Comparison of ENCODE assay signal across 11 cellular contexts in genomic region chr11:46710821-46711269, GRCh38. TPM values are rescaled to one million over a fixed set of nuclear protein-coding genes. Genes with fewer than 3 reads are reported as not detected.
DNase-seq lines count a peak whose midpoint lies in the region; ATAC-seq and TF ChIP-seq lines count a peak whose summit lies in the region.
"Had no signal": no experiment of that assay in that cellular context is flagged by ENCODE, and none has a peak within 500 bp of the region (broad histone marks: within the 10 kb centered on the region; RNA-seq: fewer than 3 reads in every experiment).

No MANE protein-coding gene starts in this region.

- POLR2A ChIA-PET in naive thymus-derived CD8-positive, alpha-beta T cell (lab: Charles Lee): no interaction called here

- no peak overlapping the region for H3K4me3 Mint-ChIP-seq in neural crest cell
- H3K4me3 Mint-ChIP-seq in naive thymus-derived CD8-positive, alpha-beta T cell: no peak overlapping the region
- H3K4me3 Mint-ChIP-seq: activated naive CD4-positive, alpha-beta T cell treated with anti-CD3 and anti-CD28 coated beads, Interleukin-2, amount 50 U/mL, for 24 hours had no signal

- no peak for ATAC-seq in naive thymus-derived CD8-positive, alpha-beta T cell

- H3K4me3 ChIP-seq in fibroblast of lung (replicated peaks in 1 of 4; ENCODE audit: control extremely low read depth in 1 of 4, insufficient read depth in 1 of 4, low read depth in 3 of 4, low read length in 4 of 4): no peak overlapping the region

- no peaks in the 10 kb centered on the region for H3K9me3 Mint-ChIP-seq in neural crest cell
- H3K9me3 Mint-ChIP-seq in naive thymus-derived CD8-positive, alpha-beta T cell: no peaks in the 10 kb centered on the region
- H3K9me3 Mint-ChIP-seq: activated naive CD4-positive, alpha-beta T cell treated with anti-CD3 and anti-CD28 coated beads, Interleukin-2, amount 50 U/mL, for 24 hours had no signal

- H3K27me3 ChIP-seq in fibroblast of lung (ENCODE audit: control insufficient read depth, insufficient read depth, low read length): no peaks in the 10 kb centered on the region
- H3K27me3 ChIP-seq: BE2C had no signal

- peaks cover 2% of the 10 kb centered on the region for H3K36me3 Mint-ChIP-seq in neural crest cell (ENCODE audit: low read depth)
- peaks cover 0 to 19% (median 4%) of the 10 kb centered on the region in 3 donors for H3K36me3 Mint-ChIP-seq in naive thymus-derived CD8-positive, alpha-beta T cell
- H3K36me3 Mint-ChIP-seq: activated naive CD4-positive, alpha-beta T cell treated with anti-CD3 and anti-CD28 coated beads, Interleukin-2, amount 50 U/mL, for 24 hours had no signal

- no peaks in the 10 kb centered on the region for H4K20me1 ChIP-seq in fibroblast of lung (ENCODE audit: control insufficient read depth, extremely low read depth, insufficient read depth, low read length)

- peaks cover 17% of the 10 kb centered on the region for H3K4me1 ChIP-seq in fibroblast of lung (ENCODE audit: control insufficient read depth, extremely low read depth, insufficient read depth, low read length)
- H3K4me1 ChIP-seq: BE2C had no signal

- no peaks in the 10 kb centered on the region for H3K4me1 Mint-ChIP-seq in neural crest cell
- H3K4me1 Mint-ChIP-seq in naive thymus-derived CD8-positive, alpha-beta T cell: peaks cover 0 to 10% (median 2%) of the 10 kb centered on the region in 4 donors
- H3K4me1 Mint-ChIP-seq: activated naive CD4-positive, alpha-beta T cell treated with anti-CD3 and anti-CD28 coated beads, Interleukin-2, amount 50 U/mL, for 24 hours had no signal

- H3K9ac ChIP-seq in fibroblast of lung (ENCODE audit: insufficient read depth, low read length): peak overlapping the region; percentile 23

- H2AFZ ChIP-seq in fibroblast of lung (ENCODE audit: low read length): peak overlapping the region; percentile 81

- peak overlapping the region; percentile 79 for H3K27ac ChIP-seq in fibroblast of lung (ENCODE audit: insufficient read depth, low read length)

- H3K27ac Mint-ChIP-seq in neural crest cell (ENCODE audit: unreplicated experiment): peak overlapping the region; percentile 57
- H3K27ac Mint-ChIP-seq in naive thymus-derived CD8-positive, alpha-beta T cell: peak overlapping the region in 1 of 10 donors; percentile 71
- H3K27ac Mint-ChIP-seq: activated naive CD4-positive, alpha-beta T cell treated with anti-CD3 and anti-CD28 coated beads, Interleukin-2, amount 50 U/mL, for 24 hours had no signal

- H3K9me3 ChIP-seq in fibroblast of lung (ENCODE audit: control insufficient read depth, insufficient read depth, low read depth, low read length): no peaks in the 10 kb centered on the region
- H3K9me3 ChIP-seq: BE2C had no signal

- TF ChIP-seq CTCF in fibroblast of lung (conservative IDR thresholded peaks at IDR 0.05 in 1 of 2, IDR thresholded peaks at IDR 0.05 in 1 of 2; ENCODE audit: low read depth in 1 of 2, low read length in 2 of 2) (no peak), neural crest cell (conservative IDR thresholded peaks at IDR 0.05) (no peak)

- DNase-seq in A172 (ENCODE audit: low spot score) (peak; percentile 99), RPMI7951 (ENCODE audit: low read depth) (peak; percentile 92), fibroblast of lung (ENCODE audit: low read depth in 2 of 2) (peak; percentile 95 to 97), neural crest cell (ENCODE audit: low read depth, low spot score) (no peak), NCI-H146 treated with DMSO at 0.1 percent for 48 hours (lab: John Stamatoyannopoulos, UW; ENCODE audit: unreplicated experiment) (no peak), NCI-H2107 treated with DMSO at 0.1 percent for 48 hours (lab: John Stamatoyannopoulos, UW; ENCODE audit: unreplicated experiment) (no peak)
- no peak for DNase-seq in effector CD4-positive, alpha-beta T cell
- DNase-seq in naive thymus-derived CD8-positive, alpha-beta T cell: no peak
- DNase-seq: BE2C had no signal

- H3K27me3 Mint-ChIP-seq in neural crest cell (ENCODE audit: low read depth): no peaks in the 10 kb centered on the region
- no peaks in the 10 kb centered on the region for H3K27me3 Mint-ChIP-seq in naive thymus-derived CD8-positive, alpha-beta T cell
- H3K27me3 Mint-ChIP-seq: activated naive CD4-positive, alpha-beta T cell treated with anti-CD3 and anti-CD28 coated beads, Interleukin-2, amount 50 U/mL, for 24 hours had no signal

- peak overlapping the region; percentile 11 for H3K4me2 ChIP-seq in fibroblast of lung (ENCODE audit: extremely low read depth, insufficient read depth, low read length)

- H3K79me2 ChIP-seq in fibroblast of lung (ENCODE audit: control insufficient read depth, insufficient read depth, low read length): no peaks in the 10 kb centered on the region

- H3K36me3 ChIP-seq in fibroblast of lung (ENCODE audit: control insufficient read depth, insufficient read depth, low read length): peaks cover 3% of the 10 kb centered on the region
- H3K36me3 ChIP-seq: BE2C had no signal

RNA-seq across cellular contexts. Expression of gene F2, which starts 8.2 kb away (rescaled TPM):
- not detected in 2 replicates for total RNA-seq in A172 (2014; rRNA removed; shearing (Covaris generic))
- not detected in 2 replicates for total RNA-seq in RPMI7951 (2014; rRNA removed; shearing (Covaris generic))
- total RNA-seq in fibroblast of lung (not detected in 2 replicates), neural crest cell (not detected in 2 replicates)
- polyA plus RNA-seq in fibroblast of lung: not detected in 2 replicates
- not detected in 2 replicates for polyA plus RNA-seq in fibroblast of lung (2012)
- polyA minus RNA-seq in fibroblast of lung (ENCODE audit: low replicate concordance): 0.31 TPM in 1 of 2 replicates, not detected in the other
- total RNA-seq in naive thymus-derived CD8-positive, alpha-beta T cell: not detected
- polyA plus RNA-seq in naive thymus-derived CD8-positive, alpha-beta T cell: not detected
- total RNA-seq: mesenteric fat pad had no signal

RNA-seq across cellular contexts. Expression of gene ZNF408, which starts 10.0 kb away (rescaled TPM):
- 7.9 and 14.2 TPM in 2 replicates for total RNA-seq in A172 (2014; rRNA removed; shearing (Covaris generic))
- total RNA-seq in RPMI7951 (2014; rRNA removed; shearing (Covaris generic)): 3.9 and 4.7 TPM in 2 replicates
- total RNA-seq in fibroblast of lung: 6.9 and 7.9 TPM in 2 replicates
- polyA plus RNA-seq in fibroblast of lung: 4.2 and 5.9 TPM in 2 replicates
- 6.1 and 8.3 TPM in 2 replicates for polyA plus RNA-seq in fibroblast of lung (2012)
- 6.3 and 12.7 TPM in 2 replicates for polyA minus RNA-seq in fibroblast of lung (ENCODE audit: low replicate concordance)
- 13.7 and 15.3 TPM in 2 replicates for total RNA-seq in neural crest cell
- 10 to 100 TPM; 21.4 to 26.5 TPM for total RNA-seq in naive thymus-derived CD8-positive, alpha-beta T cell
- polyA plus RNA-seq in naive thymus-derived CD8-positive, alpha-beta T cell: 10 to 100 TPM in 1 of 3 donors, 1 to 10 TPM in 2; 6.3 to 11.7 (median 9.6) TPM

RNA-seq across cellular contexts. Expression of gene ARHGAP1, which starts 10.4 kb away (rescaled TPM):
- total RNA-seq in A172 (2014; rRNA removed; shearing (Covaris generic)): 44.0 and 47.6 TPM in 2 replicates
- total RNA-seq in RPMI7951 (2014; rRNA removed; shearing (Covaris generic)): 13.3 and 15.4 TPM in 2 replicates
- total RNA-seq in fibroblast of lung (28.8 and 38.0 TPM in 2 replicates), neural crest cell (31.9 and 32.2 TPM in 2 replicates)
- 34.4 and 41.0 TPM in 2 replicates for polyA plus RNA-seq in fibroblast of lung
- polyA plus RNA-seq in fibroblast of lung (2012): 118 TPM in 2 replicates
- polyA minus RNA-seq in fibroblast of lung (ENCODE audit: low replicate concordance): 749 and 906 TPM in 2 replicates
- 10 to 100 TPM; 67.5 to 71.2 TPM for total RNA-seq in naive thymus-derived CD8-positive, alpha-beta T cell
- 10 to 100 TPM; 35.5 to 63.1 (median 43.5) TPM for polyA plus RNA-seq in naive thymus-derived CD8-positive, alpha-beta T cell

Comparison
In these comparisons a context has a peak if more than half of its experiments do, and no peak if none do; other contexts are left out.
1. DNase-seq: peak in A172 (single experiment), RPMI7951 (single experiment) and fibroblast of lung (2 of 2); none in neural crest cell (single experiment), effector CD4-positive, alpha-beta T cell (single experiment), NCI-H146 treated with DMSO at 0.1 percent for 48 hours (single experiment), naive thymus-derived CD8-positive, alpha-beta T cell (0 of 10) and NCI-H2107 treated with DMSO at 0.1 percent for 48 hours (single experiment).